ENCODE assay signal across 1 cellular context in the genomic region with DNA sequence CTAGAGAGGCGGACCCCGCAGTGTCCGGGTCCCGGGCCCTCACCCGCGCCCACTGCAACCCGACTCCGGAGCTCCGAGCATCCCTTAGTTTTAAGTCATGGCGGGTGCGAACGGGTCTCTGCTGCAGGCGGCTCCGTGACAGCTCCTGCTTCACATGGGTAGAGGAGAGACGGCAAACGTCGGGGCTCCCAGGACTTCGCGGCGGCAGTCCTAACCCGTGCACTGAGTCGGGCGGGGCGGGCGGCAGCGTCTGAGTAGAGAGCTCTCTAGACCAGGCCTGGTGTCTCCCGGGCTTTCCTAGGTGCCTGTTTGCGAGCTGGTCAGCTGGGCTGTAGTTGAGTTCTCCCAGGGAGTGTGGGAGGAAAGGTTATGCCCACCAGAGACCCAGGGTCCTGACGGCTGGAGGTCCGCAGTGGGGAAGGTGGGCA.
TF ChIP-seq lines count a peak whose summit lies in the region.

No MANE protein-coding gene starts in this region.

TF ChIP-seq in A549, 52 proteins besides CTCF, POLR2A, EP300 and RAD21 (continued from another document):
- TF ChIP-seq, protein P1, sequence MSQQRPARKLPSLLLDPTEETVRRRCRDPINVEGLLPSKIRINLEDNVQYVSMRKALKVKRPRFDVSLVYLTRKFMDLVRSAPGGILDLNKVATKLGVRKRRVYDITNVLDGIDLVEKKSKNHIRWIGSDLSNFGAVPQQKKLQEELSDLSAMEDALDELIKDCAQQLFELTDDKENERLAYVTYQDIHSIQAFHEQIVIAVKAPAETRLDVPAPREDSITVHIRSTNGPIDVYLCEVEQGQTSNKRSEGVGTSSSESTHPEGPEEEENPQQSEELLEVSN (IDR thresholded peaks at IDR 0.05; ENCODE audit: borderline replicate concordance, low read depth): no peak
- no peak for TF ChIP-seq USF2 (IDR thresholded peaks at IDR 0.05)
